ENCODE assay signal across 18 cellular contexts in the genomic region with DNA sequence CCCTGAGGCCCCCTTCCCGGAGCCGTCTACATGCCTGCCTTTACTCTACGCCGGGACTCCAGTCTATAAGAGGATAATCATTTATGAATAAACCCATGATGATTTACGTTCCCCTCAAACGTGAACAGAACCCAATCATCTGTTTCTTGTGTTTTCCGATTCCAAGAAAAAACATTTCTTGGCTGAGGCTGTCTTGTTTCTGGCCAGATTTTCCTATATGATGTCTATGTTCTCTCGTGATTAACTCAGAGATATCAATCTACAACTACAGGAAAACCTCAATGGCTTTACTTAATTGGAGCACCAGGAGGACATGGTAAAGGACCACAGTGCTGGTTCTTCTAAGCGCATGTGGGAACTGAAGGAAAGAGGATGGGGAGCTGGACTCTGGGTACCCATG. TPM values are rescaled to one million over a fixed set of nuclear protein-coding genes. Genes with fewer than 3 reads are reported as not detected.
DNase-seq lines count a peak whose midpoint lies in the region; ATAC-seq and TF ChIP-seq lines count a peak whose summit lies in the region.
"Had no signal": no experiment of that assay in that cellular context is flagged by ENCODE, and none has a peak within 500 bp of the region (broad histone marks: within the 10 kb centered on the region; RNA-seq: fewer than 3 reads in every experiment).

No MANE protein-coding gene starts in this region.

- H3K9me3 ChIP-seq in right atrium auricular region: peaks cover 0 to 3% of the 10 kb centered on the region in 2 donors
- H3K9me3 ChIP-seq: HAP-1 had no signal

- H3K4me1 ChIP-seq in right atrium auricular region (peaks cover 0 to 68% of the 10 kb centered on the region in 2 donors), rectal smooth muscle tissue (ENCODE audit: control insufficient read depth, insufficient read depth, low read length) (peaks cover 13% of the 10 kb centered on the region)
- H3K4me1 ChIP-seq: HAP-1 had no signal

- H3K27me3 ChIP-seq in right atrium auricular region: no peaks in the 10 kb centered on the region
- no peaks in the 10 kb centered on the region for H3K27me3 ChIP-seq in rectal smooth muscle tissue (ENCODE audit: control insufficient read depth, insufficient read depth, low read length)

- intact Hi-C loops in Right ventricle myocardium inferior (cut with DNase I): no loop called here

- peak overlapping the region; percentile 79 to 88 for H3K27ac ChIP-seq in right atrium auricular region
- no peak overlapping the region for H3K27ac ChIP-seq in rectal smooth muscle tissue (ENCODE audit: low read depth, low read length)
- H3K27ac ChIP-seq: epithelial cell of prostate had no signal

- H3K4me3 ChIP-seq in right atrium auricular region (peak overlapping the region in 1 of 2 donors; percentile 7), rectal smooth muscle tissue (ENCODE audit: low read length) (peak overlapping the region; percentile 38)
- H3K4me3 ChIP-seq: HAP-1 had no signal

- DNase-seq in right atrium auricular region (ENCODE audit: low spot score) (no peak), Right ventricle myocardium inferior (ENCODE audit: missing footprints) (no peak), islet precursor cell (peak; percentile 4), NCI-H748 (lab: John Stamatoyannopoulos, UW; ENCODE audit: unreplicated experiment) (no peak), NCI-H1436 (lab: John Stamatoyannopoulos, UW) (no peak), nucleus accumbens (lab: John Stamatoyannopoulos, UW) (no peak)
- no peak for DNase-seq in stimulated activated naive CD4-positive, alpha-beta T cell treated with Interleukin-2 at 50 U/mL for 16 hours (lab: John Stamatoyannopoulos, UW)
- DNase-seq: activated CD4-positive, alpha-beta T cell treated with anti-CD3 and anti-CD28 coated beads for 1 hour; activated effector memory CD4-positive, alpha-beta T cell treated with Interleukin-2 at 50 U/mL for 16 hours; CD4-positive, alpha-beta T cell; midbrain; T1000 had no signal

- ATAC-seq in Right ventricle myocardium inferior: no peak
- ATAC-seq: Panc1; SK-N-SH treated with all-trans-retinoic acid at 6 μM for 48 hours; stimulated activated effector memory CD8-positive, alpha-beta T cell treated with anti-CD3 and anti-CD28 coated beads, Interleukin-12 subunit alpha, Interleukin-12 subunit beta, amount 100 ng/mL, for 72 hours had no signal

- no peak overlapping the region for H3K9ac ChIP-seq in rectal smooth muscle tissue (ENCODE audit: low read length)

- no peak for TF ChIP-seq CTCF in right atrium auricular region (IDR thresholded peaks at IDR 0.05)

- H3K36me3 ChIP-seq in right atrium auricular region: no peaks in the 10 kb centered on the region
- H3K36me3 ChIP-seq in rectal smooth muscle tissue (ENCODE audit: control insufficient read depth, insufficient read depth, low read length): no peaks in the 10 kb centered on the region
- H3K36me3 ChIP-seq: HAP-1 had no signal

RNA-seq across cellular contexts. Expression of a gene that starts 22.3 kb away (rescaled TPM):
- total RNA-seq in right atrium auricular region (10 to 100 TPM; 26.1 to 38.0 TPM), Right ventricle myocardium inferior (36.5 TPM)
